10 cellular contexts compared by ENCODE assay signal in genomic region chr2:135664623-135665068, GRCh38.
DNase-seq lines count a peak whose midpoint lies in the region; ATAC-seq, FAIRE-seq and TF ChIP-seq lines count a peak whose summit lies in the region.
"Had no signal": no experiment of that assay in that cellular context is flagged by ENCODE, and none has a peak within 500 bp of the region (broad histone marks: within the 10 kb centered on the region; RNA-seq: fewer than 3 reads in every experiment).

No MANE protein-coding gene starts in this region.

- H3K27me3 ChIP-seq in astrocyte (ENCODE audit: insufficient read depth, low read length) (no peaks in the 10 kb centered on the region), gastrocnemius medialis (no peaks in the 10 kb centered on the region)

- TF ChIP-seq CTCF in astrocyte (IDR thresholded peaks at IDR 0.05; ENCODE audit: insufficient read depth, low read depth, low read length) (no peak), gastrocnemius medialis (IDR thresholded peaks at IDR 0.05 in 4 of 5, conservative IDR thresholded peaks at IDR 0.05 in 1 of 5) (no peak)

- H3K36me3 Mint-ChIP-seq in astrocyte (ENCODE audit: low read depth, unreplicated experiment): peaks cover 2% of the 10 kb centered on the region

- H3K4me2 ChIP-seq in astrocyte (ENCODE audit: low read length): no peak overlapping the region

- no peak for TF ChIP-seq POLR2A in gastrocnemius medialis (IDR thresholded peaks at IDR 0.05)

- H3K9ac ChIP-seq in astrocyte (ENCODE audit: low read length): no peak overlapping the region

- H4K20me1 ChIP-seq in astrocyte (ENCODE audit: insufficient read depth, low read length): no peaks in the 10 kb centered on the region

- no peaks in the 10 kb centered on the region for H3K9me3 Mint-ChIP-seq in astrocyte (ENCODE audit: unreplicated experiment)
- H3K9me3 Mint-ChIP-seq: dendritic cell treated with granulocyte-macrophage colony-stimulating factor and Interleukin-4, amounts not matched to agents 40 ng/mL and 50 ng/mL, for 4 days had no signal

- H3K4me1 Mint-ChIP-seq in astrocyte (ENCODE audit: low read depth, unreplicated experiment): peaks cover 30% of the 10 kb centered on the region

- intact Hi-C loops in gastrocnemius medialis (cut with DNase I; ENCODE audit: low total_unique reads): no loop called here

- H3K27ac Mint-ChIP-seq in astrocyte (ENCODE audit: unreplicated experiment): peak overlapping the region; percentile 36
- H3K27ac Mint-ChIP-seq: dendritic cell treated with granulocyte-macrophage colony-stimulating factor and Interleukin-4, amounts not matched to agents 40 ng/mL and 50 ng/mL, for 4 days had no signal

- in situ Hi-C loops in gastrocnemius medialis (cut with MboI; ENCODE audit: low sequenced_read_pairs in 4 of 4): no loop called here

- no peak for FAIRE-seq in astrocyte (lab: Jason Lieb, UNC)
- FAIRE-seq: RCC 7860 had no signal

- no peaks in the 10 kb centered on the region for H3K27me3 Mint-ChIP-seq in astrocyte (ENCODE audit: low read depth, unreplicated experiment)
- H3K27me3 Mint-ChIP-seq: dendritic cell treated with granulocyte-macrophage colony-stimulating factor and Interleukin-4, amounts not matched to agents 40 ng/mL and 50 ng/mL, for 4 days had no signal

- H3K36me3 ChIP-seq in astrocyte (ENCODE audit: insufficient read depth, low read length): peaks cover 5% of the 10 kb centered on the region
- peaks cover 0 to 16% of the 10 kb centered on the region in 2 donors for H3K36me3 ChIP-seq in gastrocnemius medialis

- H3K4me1 ChIP-seq in astrocyte (ENCODE audit: insufficient read depth, low read length): peaks cover 4% of the 10 kb centered on the region
- peaks cover 0 to 9% of the 10 kb centered on the region in 2 donors for H3K4me1 ChIP-seq in gastrocnemius medialis

- peak overlapping the region; percentile 3 for H3K27ac ChIP-seq in astrocyte (ENCODE audit: low read depth, low read length)
- H3K27ac ChIP-seq in gastrocnemius medialis: no peak overlapping the region

- peak; percentile 53 for ATAC-seq in GM19324 (IDR thresholded peaks at IDR 0.05; ENCODE audit: low FRiP score, unreplicated experiment)
- peak; percentile 59 for ATAC-seq in HG03097 (IDR thresholded peaks at IDR 0.05; ENCODE audit: low FRiP score, unreplicated experiment)
- no peak for ATAC-seq in gastrocnemius medialis

- H3K4me3 ChIP-seq in astrocyte (ENCODE audit: insufficient read depth, low read depth, low read length): no peak overlapping the region
- H3K4me3 ChIP-seq in gastrocnemius medialis: no peak overlapping the region

- H2AFZ ChIP-seq in astrocyte (ENCODE audit: low read depth, low read length): no peak overlapping the region

- no peaks in the 10 kb centered on the region for H3K79me2 ChIP-seq in astrocyte (ENCODE audit: insufficient read depth, low read length)

- peak overlapping the region; percentile 4 for H3K4me3 Mint-ChIP-seq in astrocyte (ENCODE audit: unreplicated experiment)
- H3K4me3 Mint-ChIP-seq: dendritic cell treated with granulocyte-macrophage colony-stimulating factor and Interleukin-4, amounts not matched to agents 40 ng/mL and 50 ng/mL, for 4 days had no signal

- H3K9me3 ChIP-seq in astrocyte (ENCODE audit: insufficient read depth, low read depth, low read length) (no peaks in the 10 kb centered on the region), gastrocnemius medialis (no peaks in the 10 kb centered on the region)

- DNase-seq in EH (ENCODE audit: low read depth) (peak; percentile 60), astrocyte (ENCODE audit: low read depth) (peak; percentile 29), pons (ENCODE audit: low spot score) (no peak), DMS 273 (lab: John Stamatoyannopoulos, UW; ENCODE audit: unreplicated experiment) (no peak), NCI-H2029 (lab: John Stamatoyannopoulos, UW) (no peak), gastrocnemius medialis (no peak)

Comparison
In these comparisons a context has a peak if more than half of its experiments do, and no peak if none do; other contexts are left out.
1. DNase-seq: peak in EH (single experiment) and astrocyte (single experiment); none in pons (single experiment), DMS 273 (single experiment), NCI-H2029 (single experiment) and gastrocnemius medialis (0 of 2).
2. ATAC-seq: peak in GM19324 (single experiment) and HG03097 (single experiment); none in gastrocnemius medialis (0 of 2).